1 cellular context compared by ENCODE assay signal in genomic region chr4:139665690-139666529, GRCh38.
TF ChIP-seq lines count a peak whose summit lies in the region.

Gene MGST2 (plus strand): TSS chr4:139665819. CDS start chr4:139666020, 201 bp downstream.

TF ChIP-seq in HepG2, 621 proteins besides CTCF, POLR2A, EP300 and RAD21 (continued from another document and continues in another):
- TF ChIP-seq SIX4 (CRISPR knock-in tag; IDR thresholded peaks at IDR 0.05): 0 out of 2 replicates have a peak, but pooled peaks have one; percentile 21
- TF ChIP-seq HNRNPLL (IDR thresholded peaks at IDR 0.05; ENCODE audit: low read depth, low read length, poor library complexity, severe bottlenecking): no peak
- TF ChIP-seq ZNF292 (CRISPR knock-in tag; IDR thresholded peaks at IDR 0.05; ENCODE audit: borderline replicate concordance, low read depth): peak; percentile 89; the same call in 1 of the 2 replicates
- no peak for TF ChIP-seq NCOA5 (CRISPR knock-in tag; IDR thresholded peaks at IDR 0.05)
- peak; percentile 54; the same call in 1 of the 2 replicates for TF ChIP-seq ZNF704 (CRISPR knock-in tag; IDR thresholded peaks at IDR 0.05; ENCODE audit: borderline replicate concordance)
- peak; percentile 74; the same call in 1 of the 2 replicates for TF ChIP-seq ZNF709 (CRISPR knock-in tag; IDR thresholded peaks at IDR 0.05)
- TF ChIP-seq ONECUT2 (CRISPR knock-in tag; IDR thresholded peaks at IDR 0.05): no peak; the same call in 1 of the 2 replicates
- no peak for TF ChIP-seq GTF2F1 (IDR thresholded peaks at IDR 0.05; ENCODE audit: low read length)
- TF ChIP-seq ZNF136 (CRISPR knock-in tag; IDR thresholded peaks at IDR 0.05; ENCODE audit: low read depth): no peak
- no peak for TF ChIP-seq ATF1 (CRISPR knock-in tag; IDR thresholded peaks at IDR 0.05)
- peak; percentile 37; the same call in 1 of the 2 replicates for TF ChIP-seq ZNF256 (CRISPR knock-in tag; conservative IDR thresholded peaks at IDR 0.05)
- no peak for TF ChIP-seq ZHX1 (CRISPR knock-in tag; IDR thresholded peaks at IDR 0.05; ENCODE audit: low read depth)
- TF ChIP-seq KLF13 (CRISPR knock-in tag; IDR thresholded peaks at IDR 0.05): no peak
- TF ChIP-seq SCMH1 (CRISPR knock-in tag; IDR thresholded peaks at IDR 0.05; ENCODE audit: borderline replicate concordance): no peak
- TF ChIP-seq ZNF549 (CRISPR knock-in tag; IDR thresholded peaks at IDR 0.05): no peak
- peak; percentile 87 for TF ChIP-seq POLR2AphosphoS5 (IDR thresholded peaks at IDR 0.05; ENCODE audit: low read depth, low read length)
- peak; percentile 66; the same call in 1 of the 2 replicates for TF ChIP-seq SRF (IDR thresholded peaks at IDR 0.05; ENCODE audit: low read depth, low read length)
- peak; percentile 97 for TF ChIP-seq NR2F6 (IDR thresholded peaks at IDR 0.05)
- TF ChIP-seq NR2F6 (CRISPR knock-in tag; IDR thresholded peaks at IDR 0.05): peak; percentile 93
- no peak for TF ChIP-seq NFYB (CRISPR knock-in tag; IDR thresholded peaks at IDR 0.05)
- peak; percentile 81; the same call in 1 of the 2 replicates for TF ChIP-seq TFAP4 (IDR thresholded peaks at IDR 0.05; ENCODE audit: borderline replicate concordance, low read depth)
- peak; percentile 80; the same call in 1 of the 2 replicates for TF ChIP-seq ZFP91 (CRISPR knock-in tag; IDR thresholded peaks at IDR 0.05; ENCODE audit: borderline replicate concordance)
- no peak for TF ChIP-seq ZNF576 (CRISPR knock-in tag; IDR thresholded peaks at IDR 0.05)
- peak; percentile 62; the same call in 1 of the 2 replicates for TF ChIP-seq NFIC (IDR thresholded peaks at IDR 0.05; ENCODE audit: low read length)
- peak; percentile 95 for TF ChIP-seq MED8 (CRISPR knock-in tag; IDR thresholded peaks at IDR 0.05; ENCODE audit: insufficient replicate concordance)
- no peak for TF ChIP-seq KDM1A (CRISPR knock-in tag; IDR thresholded peaks at IDR 0.05)
- TF ChIP-seq ZNF24 (IDR thresholded peaks at IDR 0.05): 0 out of 2 replicates have a peak, but pooled peaks have one; percentile 39
- no peak for TF ChIP-seq BCLAF1 (IDR thresholded peaks at IDR 0.05)
- peak; percentile 75; the same call in 1 of the 2 replicates for TF ChIP-seq FOXP1 (IDR thresholded peaks at IDR 0.05)
- peak; percentile 82 for TF ChIP-seq FOXP1 (CRISPR knock-in tag; IDR thresholded peaks at IDR 0.05)
- peak; percentile 92 for TF ChIP-seq ZNF543 (CRISPR knock-in tag; IDR thresholded peaks at IDR 0.05)
- peak; percentile 86 for TF ChIP-seq ZNF264 (CRISPR knock-in tag; IDR thresholded peaks at IDR 0.05)
- no peak for TF ChIP-seq CEBPB (IDR thresholded peaks at IDR 0.05; ENCODE audit: borderline replicate concordance, low read depth, low read length)
- peak; percentile 65 for TF ChIP-seq ZNF18 (CRISPR knock-in tag; IDR thresholded peaks at IDR 0.05; ENCODE audit: insufficient replicate concordance)
- peak; percentile 70; the same call in 1 of the 2 replicates for TF ChIP-seq HMGXB3 (CRISPR knock-in tag; IDR thresholded peaks at IDR 0.05; ENCODE audit: borderline replicate concordance)
- no peak for TF ChIP-seq SNAPC4 (CRISPR knock-in tag; IDR thresholded peaks at IDR 0.05)
- no peak for TF ChIP-seq IRF1 (CRISPR knock-in tag; IDR thresholded peaks at IDR 0.05; ENCODE audit: low read depth)
